Comparison of ENCODE assay signal across 23 cellular contexts in genomic region chr19:50893047-50893737, GRCh38. TPM values are rescaled to one million over a fixed set of nuclear protein-coding genes. Genes with fewer than 3 reads are reported as not detected.
DNase-seq lines count a peak whose midpoint lies in the region; ATAC-seq, FAIRE-seq and TF ChIP-seq lines count a peak whose summit lies in the region.
"Had no signal": no experiment of that assay in that cellular context is flagged by ENCODE, and none has a peak within 500 bp of the region (broad histone marks: within the 10 kb centered on the region; RNA-seq: fewer than 3 reads in every experiment).

No MANE protein-coding gene starts in this region.

- POLR2A ChIA-PET in PC-3 (lab: Charles Lee; ENCODE audit: unreplicated experiment) = no interaction called here

- CTCF ChIA-PET in PC-3 (lab: Charles Lee) = no interaction called here

- H3K36me3 Mint-ChIP-seq in chondrocyte (ENCODE audit: low read depth) = no peaks in the 10 kb centered on the region

- BruUV-seq in PC-3 (replicated peaks; lab: Mats Ljungman, UMichigan) = no TSS peak

- no peak overlapping the region for H2AFZ ChIP-seq in PC-3 (ENCODE audit: low read length)

- peaks cover 41% of the 10 kb centered on the region for H3K4me1 ChIP-seq in PC-3 (ENCODE audit: insufficient read depth, low read length)
- H3K4me1 ChIP-seq: psoas muscle had no signal

- H3K27ac Mint-ChIP-seq in chondrocyte (ENCODE audit: unreplicated experiment) = no peak overlapping the region
- H3K27ac Mint-ChIP-seq: activated CD4-positive, alpha-beta T cell treated with anti-CD3 and anti-CD28 coated beads, Interleukin-2, amount 10 ng/mL, durations not matched to agents 24 days and 14 days; dendritic cell treated with granulocyte-macrophage colony-stimulating factor and Interleukin-4, amounts not matched to agents 40 ng/mL and 50 ng/mL, for 4 days; naive thymus-derived CD4-positive, alpha-beta T cell had no signal

- H3F3A ChIP-seq in PC-3 (ENCODE audit: low read length, unreplicated experiment) = peaks cover 8% of the 10 kb centered on the region

- no peak overlapping the region for H3K4me2 ChIP-seq in PC-3 (ENCODE audit: low read length)

- H3K79me2 ChIP-seq in PC-3 (ENCODE audit: low read length) = no peaks in the 10 kb centered on the region

- no peak for ATAC-seq in PC-3
- ATAC-seq: left ventricle myocardium superior; naive thymus-derived CD4-positive, alpha-beta T cell; psoas muscle had no signal

- H3K9me2 ChIP-seq in PC-3 (replicated peaks; ENCODE audit: low read length) = no peaks in the 10 kb centered on the region

- TF ChIP-seq CTCF in PC-3 (conservative IDR thresholded peaks at IDR 0.05; ENCODE audit: low read depth, low read length) = peak; percentile 37; the same call in 1 of the 2 replicates
- no peak for TF ChIP-seq CTCF in chondrocyte (IDR thresholded peaks at IDR 0.05)

- H3K27me3 Mint-ChIP-seq in chondrocyte (ENCODE audit: low read depth) = peaks cover 9% of the 10 kb centered on the region

- H3K27me3 ChIP-seq in PC-3 (ENCODE audit: low read length) = 0 out of 2 replicates have a peak, but pooled peaks cover 2% of the 10 kb centered on the region

- DNase-seq in NCI-H526 (lab: John Stamatoyannopoulos, UW) (peak; percentile 18 to 46), NCI-H526 treated with DMSO at 0.1 percent for 48 hours (lab: John Stamatoyannopoulos, UW) (no peak), GM12892 (ENCODE audit: insufficient read length) (no peak), PC-3 (no peak), iPS DF 4.7 (ENCODE audit: extremely low read depth, low spot score) (peak; percentile 9), chondrocyte (ENCODE audit: low spot score) (no peak), urothelium cell line (ENCODE audit: low spot score) (no peak), activated gamma-delta T cell treated with Interleukin-2 at 50 U/mL for 16 hours (no peak)
- DNase-seq: activated CD4-positive, alpha-beta T cell treated with anti-CD3 and anti-CD28 coated beads, Interleukin-2, amount 10 ng/mL, durations not matched to agents 24 days and 14 days; DMS79; HCEC 1CT; left ventricle myocardium superior; MG63; naive thymus-derived CD4-positive, alpha-beta T cell; NCI-H226; psoas muscle; stimulated activated CD4-positive, alpha-beta T cell treated with anti-CD3 and anti-CD28 coated beads, Interleukin-15, amount 100 ng/mL, for 24 hours had no signal

- no peak overlapping the region for H3K4me3 Mint-ChIP-seq in chondrocyte (ENCODE audit: unreplicated experiment)
- H3K4me3 Mint-ChIP-seq: activated CD4-positive, alpha-beta T cell treated with anti-CD3 and anti-CD28 coated beads, Interleukin-2, amount 10 ng/mL, durations not matched to agents 24 days and 14 days; dendritic cell treated with granulocyte-macrophage colony-stimulating factor and Interleukin-4, amounts not matched to agents 40 ng/mL and 50 ng/mL, for 4 days; naive thymus-derived CD4-positive, alpha-beta T cell had no signal

- no peaks in the 10 kb centered on the region for H4K20me1 ChIP-seq in PC-3 (ENCODE audit: low read length)

- H3K9me3 Mint-ChIP-seq in chondrocyte (ENCODE audit: low read depth) = no peaks in the 10 kb centered on the region
- H3K9me3 Mint-ChIP-seq: dendritic cell treated with granulocyte-macrophage colony-stimulating factor and Interleukin-4, amounts not matched to agents 40 ng/mL and 50 ng/mL, for 4 days had no signal

- H3K9me3 ChIP-seq in PC-3 (ENCODE audit: low read length) = no peaks in the 10 kb centered on the region
- H3K9me3 ChIP-seq: MG63, psoas muscle, thoracic aorta had no signal

- peak; percentile 40 for FAIRE-seq in GM12892 (lab: Jason Lieb, UNC)
- no peak for FAIRE-seq in urothelium cell line (lab: Jason Lieb, UNC)
- FAIRE-seq: astrocyte had no signal

- no peaks in the 10 kb centered on the region for H3K36me3 ChIP-seq in PC-3 (ENCODE audit: low read depth, low read length)
- H3K36me3 ChIP-seq: MG63, thoracic aorta had no signal

- H3K9ac ChIP-seq in PC-3 (ENCODE audit: low read length) = no peak overlapping the region

- H3K4me1 Mint-ChIP-seq in chondrocyte (ENCODE audit: low read depth) = no peaks in the 10 kb centered on the region

- no peak overlapping the region for H3K27ac ChIP-seq in PC-3 (ENCODE audit: low read length)
- H3K27ac ChIP-seq: psoas muscle, RWPE1, thoracic aorta had no signal

- intact Hi-C loops in PC-3 (cut with micrococcal nuclease) = no loop called here

- H3K4me3 ChIP-seq in PC-3 (ENCODE audit: low read length) = no peak overlapping the region
- H3K4me3 ChIP-seq: MG63, psoas muscle, thoracic aorta had no signal

- TF ChIP-seq POLR2A in GM12892 (IDR thresholded peaks at IDR 0.05; ENCODE audit: low read depth, low read length) = no peak

RNA-seq across cellular contexts. Expression of gene KLK4, which starts 18.0 kb away (rescaled TPM):
- polyA plus RNA-seq in GM12892 (2012; ENCODE audit: missing spikeins) = 0.55 TPM
- total RNA-seq in PC-3 (2014; rRNA removed) = not detected in 2 replicates
- not detected in 3 replicates for total RNA-seq in chondrocyte
- total RNA-seq: activated CD4-positive, alpha-beta T cell treated with anti-CD3 and anti-CD28 coated beads, Interleukin-2, amount 10 ng/mL, durations not matched to agents 24 days and 14 days; astrocyte; fibroblast of lung; left ventricle myocardium superior; naive thymus-derived CD4-positive, alpha-beta T cell; psoas muscle; T-helper 2 cell treated with Interferon-gamma antibody and Interleukin-4, amounts not matched to agents 100 ng/mL and 5 ng/mL, for 36 hours; thoracic aorta had no signal
- polyA plus RNA-seq: fibroblast of lung; naive thymus-derived CD4-positive, alpha-beta T cell; psoas muscle had no signal

RNA-seq across cellular contexts. Expression of gene KLK2, which starts 20.0 kb away (rescaled TPM):
- polyA plus RNA-seq in GM12892 (2012; ENCODE audit: missing spikeins) = 2.0 TPM
- total RNA-seq in PC-3 (2014; rRNA removed) (not detected in 2 replicates), chondrocyte (not detected in 3 replicates)
- total RNA-seq: astrocyte; fibroblast of lung; left ventricle myocardium superior; naive thymus-derived CD4-positive, alpha-beta T cell; psoas muscle; thoracic aorta had no signal
- polyA plus RNA-seq: fibroblast of lung; naive thymus-derived CD4-positive, alpha-beta T cell; psoas muscle had no signal

RNA-seq across cellular contexts. Expression of gene KLK3, which starts 38.5 kb away (rescaled TPM):
- polyA plus RNA-seq in GM12892 (2012; ENCODE audit: missing spikeins) = 0.21 TPM
- total RNA-seq in PC-3 (2014; rRNA removed) = not detected in 2 replicates
- not detected in 3 replicates for total RNA-seq in chondrocyte
- total RNA-seq: activated CD4-positive, alpha-beta T cell treated with anti-CD3 and anti-CD28 coated beads, Interleukin-2, amount 10 ng/mL, durations not matched to agents 24 days and 14 days; astrocyte; fibroblast of lung; left ventricle myocardium superior; naive thymus-derived CD4-positive, alpha-beta T cell; psoas muscle; T-helper 2 cell treated with Interferon-gamma antibody and Interleukin-4, amounts not matched to agents 100 ng/mL and 5 ng/mL, for 36 hours; thoracic aorta had no signal
- polyA plus RNA-seq: fibroblast of lung; naive thymus-derived CD4-positive, alpha-beta T cell; psoas muscle had no signal

RNA-seq across cellular contexts. Expression of gene KLK5, which starts 59.6 kb away (rescaled TPM):
- polyA plus RNA-seq in GM12892 (2012; ENCODE audit: missing spikeins) = not detected
- total RNA-seq in PC-3 (2014; rRNA removed) = 58.5 and 59.0 TPM in 2 replicates
- 0.38 to 0.42 TPM in 2 of 3 replicates, not detected in the other for total RNA-seq in chondrocyte
- total RNA-seq: activated CD4-positive, alpha-beta T cell treated with anti-CD3 and anti-CD28 coated beads, Interleukin-2, amount 10 ng/mL, durations not matched to agents 24 days and 14 days; astrocyte; fibroblast of lung; left ventricle myocardium superior; naive thymus-derived CD4-positive, alpha-beta T cell; psoas muscle; T-helper 2 cell treated with Interferon-gamma antibody and Interleukin-4, amounts not matched to agents 100 ng/mL and 5 ng/mL, for 36 hours; thoracic aorta had no signal
- polyA plus RNA-seq: naive thymus-derived CD4-positive, alpha-beta T cell had no signal

RNA-seq across cellular contexts. Expression of gene KLK15, which starts 59.8 kb away (rescaled TPM):
- not detected for polyA plus RNA-seq in GM12892 (2012; ENCODE audit: missing spikeins)
- total RNA-seq in PC-3 (2014; rRNA removed) = 1.3 TPM in 1 of 2 replicates, not detected in the other
- total RNA-seq in chondrocyte = not detected in 3 replicates
- total RNA-seq: activated CD4-positive, alpha-beta T cell treated with anti-CD3 and anti-CD28 coated beads, Interleukin-2, amount 10 ng/mL, durations not matched to agents 24 days and 14 days; astrocyte; fibroblast of lung; left ventricle myocardium superior; naive thymus-derived CD4-positive, alpha-beta T cell; psoas muscle; T-helper 2 cell treated with Interferon-gamma antibody and Interleukin-4, amounts not matched to agents 100 ng/mL and 5 ng/mL, for 36 hours; thoracic aorta had no signal
- polyA plus RNA-seq: fibroblast of lung; naive thymus-derived CD4-positive, alpha-beta T cell; psoas muscle had no signal

Comparison
In these comparisons a context has a peak if more than half of its experiments do, and no peak if none do; other contexts are left out.
1. DNase-seq: peak in NCI-H526 (2 of 2) and iPS DF 4.7 (single experiment); none in NCI-H526 treated with DMSO at 0.1 percent for 48 hours (single experiment), GM12892 (single experiment), PC-3 (single experiment), chondrocyte (single experiment), urothelium cell line (single experiment) and activated gamma-delta T cell treated with Interleukin-2 at 50 U/mL for 16 hours (single experiment).